13 cellular contexts compared by ENCODE assay signal in genomic region chr17:50722746-50723145, GRCh38. TPM values are rescaled to one million over a fixed set of nuclear protein-coding genes. Genes with fewer than 3 reads are reported as not detected.
DNase-seq lines count a peak whose midpoint lies in the region; ATAC-seq, FAIRE-seq and TF ChIP-seq lines count a peak whose summit lies in the region.
"Had no signal": no experiment of that assay in that cellular context is flagged by ENCODE, and none has a peak within 500 bp of the region (broad histone marks: within the 10 kb centered on the region; RNA-seq: fewer than 3 reads in every experiment).

No MANE protein-coding gene starts in this region.

- FAIRE-seq in astrocyte (lab: Jason Lieb, UNC): no peak
- FAIRE-seq in D721Med (lab: Jason Lieb, UNC): no peak
- FAIRE-seq: colon had no signal

- no peak for TF ChIP-seq RAD21 in IMR-90 (IDR thresholded peaks at IDR 0.05; ENCODE audit: low read length)

- no peak for ATAC-seq in CD8-positive, alpha-beta T cell
- no peak for ATAC-seq in IMR-90 (ENCODE audit: low read depth)
- no peak for ATAC-seq in naive thymus-derived CD4-positive, alpha-beta T cell
- ATAC-seq in HG03565 (IDR thresholded peaks at IDR 0.05; ENCODE audit: unreplicated experiment): no peak

- H3K36me3 ChIP-seq in CD8-positive, alpha-beta T cell (ENCODE audit: insufficient read depth, low read length): no peaks in the 10 kb centered on the region
- H3K36me3 ChIP-seq in IMR-90 (ENCODE audit: control insufficient read depth, insufficient read depth, low read length) (0 out of 2 replicates have a peak, but pooled peaks cover 3% of the 10 kb centered on the region), astrocyte (ENCODE audit: insufficient read depth, low read length) (no peaks in the 10 kb centered on the region)
- peaks cover 0 to 10% (median 4%) of the 10 kb centered on the region in 3 experiments for H3K36me3 ChIP-seq in naive thymus-derived CD4-positive, alpha-beta T cell (ENCODE audit: control insufficient read depth in 2 of 3, insufficient read depth in 3 of 3, low read length in 3 of 3)

- H3K27me3 ChIP-seq in CD8-positive, alpha-beta T cell (ENCODE audit: insufficient read depth, low read length): no peaks in the 10 kb centered on the region
- H3K27me3 ChIP-seq in IMR-90 (ENCODE audit: control insufficient read depth, insufficient read depth, low read length) (no peaks in the 10 kb centered on the region), astrocyte (ENCODE audit: insufficient read depth, low read length) (no peaks in the 10 kb centered on the region)
- no peaks in the 10 kb centered on the region for H3K27me3 ChIP-seq in naive thymus-derived CD4-positive, alpha-beta T cell (ENCODE audit: control insufficient read depth in 2 of 2, insufficient read depth in 2 of 2, low read length in 2 of 2)

- H2AFZ ChIP-seq in IMR-90 (replicated peaks; ENCODE audit: low read length, poor library complexity) (no peak overlapping the region), astrocyte (ENCODE audit: low read depth, low read length) (no peak overlapping the region)

- H3K4me3 Mint-ChIP-seq in CD8-positive, alpha-beta T cell: peak overlapping the region; percentile 65
- H3K4me3 Mint-ChIP-seq in astrocyte (ENCODE audit: unreplicated experiment): peak overlapping the region; percentile 52
- H3K4me3 Mint-ChIP-seq in naive thymus-derived CD4-positive, alpha-beta T cell: peak overlapping the region in 9 of 10 donors; percentile 58 to 99 (median 78)

- no peak overlapping the region for H3K4me3 ChIP-seq in CD8-positive, alpha-beta T cell (ENCODE audit: low read depth, low read length)
- H3K4me3 ChIP-seq in IMR-90 (ENCODE audit: insufficient read depth, low read depth, low read length) (no peak overlapping the region), astrocyte (ENCODE audit: insufficient read depth, low read depth, low read length) (no peak overlapping the region)
- no peak overlapping the region for H3K4me3 ChIP-seq in naive thymus-derived CD4-positive, alpha-beta T cell (ENCODE audit: low read length)

- no peak overlapping the region for H2BK120ac ChIP-seq in IMR-90 (ENCODE audit: low read depth, low read length)

- no peak overlapping the region for H2BK15ac ChIP-seq in IMR-90 (ENCODE audit: low read depth, low read length)

- no peaks in the 10 kb centered on the region for H3K9me3 Mint-ChIP-seq in CD8-positive, alpha-beta T cell
- no peaks in the 10 kb centered on the region for H3K9me3 Mint-ChIP-seq in astrocyte (ENCODE audit: unreplicated experiment)
- H3K9me3 Mint-ChIP-seq in naive thymus-derived CD4-positive, alpha-beta T cell: no peaks in the 10 kb centered on the region

- CTCF ChIA-PET in CD8-positive, alpha-beta T cell (lab: Charles Lee): no interaction called here
- CTCF ChIA-PET in IMR-90 (lab: Yijun Ruan, JAX): no interaction called here
- CTCF ChIA-PET in naive thymus-derived CD4-positive, alpha-beta T cell (lab: Charles Lee): no interaction called here

- peak overlapping the region; percentile 41; the same call in 1 of the 2 replicates for H3K23ac ChIP-seq in IMR-90 (ENCODE audit: low read depth, low read length)

- no peak overlapping the region for H4K8ac ChIP-seq in IMR-90 (ENCODE audit: low read depth in 2 of 2, low read length in 2 of 2)

- H2BK5ac ChIP-seq in IMR-90 (ENCODE audit: low read depth, low read length, poor library complexity, severe bottlenecking): no peak overlapping the region

- H2AK5ac ChIP-seq in IMR-90 (ENCODE audit: low read depth, low read length): no peak overlapping the region

- dilution Hi-C loops in IMR-90 (cut with HindIII; ENCODE audit: low sequenced_read_pairs, unreplicated experiment): no loop called here

- no peak overlapping the region for H3K18ac ChIP-seq in IMR-90 (ENCODE audit: low read depth, low read length)

- peaks cover 58% of the 10 kb centered on the region for H3K4me1 Mint-ChIP-seq in CD8-positive, alpha-beta T cell (ENCODE audit: low read depth)
- peaks cover 25% of the 10 kb centered on the region for H3K4me1 Mint-ChIP-seq in astrocyte (ENCODE audit: low read depth, unreplicated experiment)
- peaks cover 29 to 63% (median 47%) of the 10 kb centered on the region in 7 donors for H3K4me1 Mint-ChIP-seq in naive thymus-derived CD4-positive, alpha-beta T cell

- H3K79me1 ChIP-seq in IMR-90 (ENCODE audit: low read depth in 1 of 2, low read length in 2 of 2): peaks cover 0 to 30% of the 10 kb centered on the region in 2 experiments; a peak in 2 of 4 replicates

- no peak overlapping the region for H3K27ac Mint-ChIP-seq in CD8-positive, alpha-beta T cell
- H3K27ac Mint-ChIP-seq in astrocyte (ENCODE audit: unreplicated experiment): no peak overlapping the region
- peak overlapping the region in 5 of 9 donors; percentile 7 to 74 (median 36) for H3K27ac Mint-ChIP-seq in naive thymus-derived CD4-positive, alpha-beta T cell

- 100% methylated on average over 1 of the region's 3 CpGs; no CpG with 5 or more reads in 1 of the 2 experiments for WGBS in IMR-90 (ENCODE audit: extremely low coverage in 2 of 2, insufficient read length in 1 of 2), 2 experiments

- H3K56ac ChIP-seq in IMR-90 (ENCODE audit: extremely low read depth, insufficient read depth, low read length): no peak overlapping the region

- no TSS peak for BruUV-seq in IMR-90 (replicated peaks; lab: Mats Ljungman, UMichigan)

- H3K9ac ChIP-seq in IMR-90 (ENCODE audit: low read depth, low read length) (no peak overlapping the region), astrocyte (ENCODE audit: low read length) (no peak overlapping the region)

- no peaks in the 10 kb centered on the region for H3K9me3 ChIP-seq in CD8-positive, alpha-beta T cell (ENCODE audit: low read length)
- H3K9me3 ChIP-seq in IMR-90 (ENCODE audit: control insufficient read depth, insufficient read depth, low read length) (no peaks in the 10 kb centered on the region), astrocyte (ENCODE audit: insufficient read depth, low read depth, low read length) (no peaks in the 10 kb centered on the region)
- H3K9me3 ChIP-seq in naive thymus-derived CD4-positive, alpha-beta T cell (ENCODE audit: control insufficient read depth in 2 of 3, low read length in 3 of 3): no peaks in the 10 kb centered on the region

- H3K4me2 ChIP-seq in IMR-90 (ENCODE audit: low read depth, low read length) (peak overlapping the region; percentile 33; the same call in 1 of the 2 replicates), astrocyte (ENCODE audit: low read length) (peak overlapping the region; percentile 32)

- TF ChIP-seq CTCF in CD8-positive, alpha-beta T cell (IDR thresholded peaks at IDR 0.05): no peak
- TF ChIP-seq CTCF in IMR-90 (conservative IDR thresholded peaks at IDR 0.05; ENCODE audit: low read depth, low read length) (no peak), astrocyte (IDR thresholded peaks at IDR 0.05; ENCODE audit: insufficient read depth, low read depth, low read length) (no peak), D721Med (IDR thresholded peaks at IDR 0.05; ENCODE audit: insufficient read depth, missing control alignments) (no peak)

- H3K36me3 Mint-ChIP-seq in CD8-positive, alpha-beta T cell: peaks cover 34% of the 10 kb centered on the region
- no peaks in the 10 kb centered on the region for H3K36me3 Mint-ChIP-seq in astrocyte (ENCODE audit: low read depth, unreplicated experiment)
- H3K36me3 Mint-ChIP-seq in naive thymus-derived CD4-positive, alpha-beta T cell: peaks cover 0 to 13% (median 8%) of the 10 kb centered on the region in 5 donors

- in situ Hi-C loops in IMR-90 (cut with MboI; ENCODE audit: low sequenced_read_pairs): no loop called here

- no peak for TF ChIP-seq POLR2A in IMR-90 (IDR thresholded peaks at IDR 0.05; ENCODE audit: low read depth, low read length)

- peaks cover 84% of the 10 kb centered on the region for H3K79me2 ChIP-seq in astrocyte (ENCODE audit: insufficient read depth, low read length)

- no peak overlapping the region for H2BK20ac ChIP-seq in IMR-90 (ENCODE audit: low read depth, low read length)

- H3K27ac ChIP-seq in CD8-positive, alpha-beta T cell (ENCODE audit: low read depth, low read length): no peak overlapping the region
- H3K27ac ChIP-seq in IMR-90 (ENCODE audit: insufficient read depth, low read length): no peak overlapping the region
- no peak overlapping the region for H3K27ac ChIP-seq in astrocyte (ENCODE audit: low read depth, low read length)
- H3K27ac ChIP-seq in naive thymus-derived CD4-positive, alpha-beta T cell (ENCODE audit: low read depth, low read length): no peak overlapping the region

- H4K91ac ChIP-seq in IMR-90 (ENCODE audit: insufficient read depth, low read depth, low read length): no peak overlapping the region

- H4K20me1 ChIP-seq in IMR-90 (ENCODE audit: insufficient read depth, low read length): peaks cover 79% of the 10 kb centered on the region
- H4K20me1 ChIP-seq in astrocyte (ENCODE audit: insufficient read depth, low read length): peaks cover 80% of the 10 kb centered on the region

- no peak for DNase-seq in CD8-positive, alpha-beta T cell
- no peak for DNase-seq in IMR-90
- no peak for DNase-seq in astrocyte (ENCODE audit: low read depth)
- DNase-seq in naive thymus-derived CD4-positive, alpha-beta T cell: no peak
- no peak for DNase-seq in NCI-H1417 treated with DMSO at 0.1 percent for 48 hours (lab: John Stamatoyannopoulos, UW)
- no peak for DNase-seq in AG08395 (ENCODE audit: low spot score)
- no peak for DNase-seq in D721Med (ENCODE audit: insufficient read length, low spot score)
- DNase-seq: NCI-H2029, nucleus accumbens had no signal

- POLR2A ChIA-PET in CD8-positive, alpha-beta T cell (lab: Charles Lee): no interaction called here
- POLR2A ChIA-PET in IMR-90 (lab: Charles Lee; ENCODE audit: unreplicated experiment): no interaction called here
- POLR2A ChIA-PET in naive thymus-derived CD4-positive, alpha-beta T cell (lab: Charles Lee): interaction anchor here (1.4 kb wide), 1 partner anchor 14 kb away, joined by 4 read pairs; no protein-coding TSS in a partner anchor

- H3K4ac ChIP-seq in IMR-90 (ENCODE audit: low read depth, low read length): no peak overlapping the region

- H3K27me3 Mint-ChIP-seq in CD8-positive, alpha-beta T cell (ENCODE audit: low read depth): no peaks in the 10 kb centered on the region
- H3K27me3 Mint-ChIP-seq in astrocyte (ENCODE audit: low read depth, unreplicated experiment): no peaks in the 10 kb centered on the region
- H3K27me3 Mint-ChIP-seq in naive thymus-derived CD4-positive, alpha-beta T cell: no peaks in the 10 kb centered on the region

- H2AK9ac ChIP-seq in IMR-90 (replicated peaks; ENCODE audit: low read depth, low read length, poor library complexity): no peak overlapping the region

- intact Hi-C loops in CD8-positive, alpha-beta T cell (cut with DNase I, micrococcal nuclease): no loop called here
- intact Hi-C loops in IMR-90 (cut with micrococcal nuclease): no loop called here
- intact Hi-C loops in naive thymus-derived CD4-positive, alpha-beta T cell (cut with micrococcal nuclease): no loop called here

- peaks cover 62% of the 10 kb centered on the region for H3K4me1 ChIP-seq in CD8-positive, alpha-beta T cell (ENCODE audit: insufficient read depth, low read length)
- H3K4me1 ChIP-seq in IMR-90 (ENCODE audit: control insufficient read depth, insufficient read depth, low read length): peaks cover 2% of the 10 kb centered on the region; the same call in 1 of the 2 replicates
- peaks cover 6% of the 10 kb centered on the region for H3K4me1 ChIP-seq in astrocyte (ENCODE audit: insufficient read depth, low read length)
- H3K4me1 ChIP-seq in naive thymus-derived CD4-positive, alpha-beta T cell (ENCODE audit: control insufficient read depth in 2 of 2, insufficient read depth in 2 of 2, low read length in 2 of 2): peaks cover 44 to 46% of the 10 kb centered on the region in 2 donors

- peaks cover 8% of the 10 kb centered on the region for H3K9me1 ChIP-seq in IMR-90 (ENCODE audit: insufficient read depth, low read length)

- H4K5ac ChIP-seq in IMR-90 (ENCODE audit: low read depth, low read length): no peak overlapping the region

- H3K14ac ChIP-seq in IMR-90 (replicated peaks; ENCODE audit: low read depth, low read length): no peak overlapping the region

RNA-seq across cellular contexts. Expression of gene LUC7L3, which starts 3.3 kb away (rescaled TPM):
- 10 to 100 TPM; 90.0 to 96.1 TPM for total RNA-seq in CD8-positive, alpha-beta T cell
- total RNA-seq in IMR-90 (2012; rRNA removed) (17.7 and 20.0 TPM in 2 replicates), astrocyte (85.1 and 93.0 TPM in 2 replicates)
- 44.7 and 47.5 TPM in 2 replicates for polyA plus RNA-seq in IMR-90 (2012; rRNA removed)
- 27.5 and 27.7 TPM in 2 replicates for polyA plus RNA-seq in IMR-90 (2012; cell fraction: cytosol; rRNA removed)
- polyA plus RNA-seq in IMR-90 (2012; cell fraction: nucleus; rRNA removed; ENCODE audit: low replicate concordance): 183 and 387 TPM in 2 replicates
- total RNA-seq in naive thymus-derived CD4-positive, alpha-beta T cell: 100 to 1,000 TPM; 131 to 331 (median 149) TPM
- 10 to 100 TPM; 41.8 to 65.3 TPM for polyA plus RNA-seq in naive thymus-derived CD4-positive, alpha-beta T cell

RNA-seq across cellular contexts. Expression of gene ANKRD40, which starts 15.0 kb away (rescaled TPM):
- total RNA-seq in CD8-positive, alpha-beta T cell: 10 to 100 TPM; 23.1 to 24.7 TPM
- total RNA-seq in IMR-90 (2012; rRNA removed) (35.8 and 38.9 TPM in 2 replicates), astrocyte (37.0 and 38.3 TPM in 2 replicates)
- polyA plus RNA-seq in IMR-90 (2012; rRNA removed): 23.4 and 23.5 TPM in 2 replicates
- polyA plus RNA-seq in IMR-90 (2012; cell fraction: cytosol; rRNA removed): 6.0 and 8.0 TPM in 2 replicates
- polyA plus RNA-seq in IMR-90 (2012; cell fraction: nucleus; rRNA removed; ENCODE audit: low replicate concordance): 6.2 and 29.6 TPM in 2 replicates
- 10 to 100 TPM; 27.4 to 37.2 (median 33.4) TPM for total RNA-seq in naive thymus-derived CD4-positive, alpha-beta T cell
- polyA plus RNA-seq in naive thymus-derived CD4-positive, alpha-beta T cell: 1 to 10 TPM; 3.6 to 5.7 TPM

RNA-seq across cellular contexts. Expression of gene ANKRD40CL, which starts 44.6 kb away (rescaled TPM):
- not detected for total RNA-seq in CD8-positive, alpha-beta T cell
- total RNA-seq in IMR-90 (2012; rRNA removed) (not detected in 2 replicates), astrocyte (not detected in 2 replicates)
- polyA plus RNA-seq in IMR-90 (2012; rRNA removed): not detected in 2 replicates
- polyA plus RNA-seq in IMR-90 (2012; cell fraction: cytosol; rRNA removed): not detected in 2 replicates
- polyA plus RNA-seq in IMR-90 (2012; cell fraction: nucleus; rRNA removed; ENCODE audit: low replicate concordance): not detected in 2 replicates
- not detected for total RNA-seq in naive thymus-derived CD4-positive, alpha-beta T cell
- polyA plus RNA-seq in naive thymus-derived CD4-positive, alpha-beta T cell: not detected
- total RNA-seq: activated CD8-positive, alpha-beta memory T cell treated with anti-CD3 and anti-CD28 coated beads for 36 hours; urinary bladder had no signal
- polyA plus RNA-seq: urinary bladder had no signal

Comparison
In these comparisons a context has a peak if more than half of its experiments do, and no peak if none do; other contexts are left out.
1. H3K27ac Mint-ChIP-seq: peak in naive thymus-derived CD4-positive, alpha-beta T cell (5 of 9); none in CD8-positive, alpha-beta T cell (single experiment) and astrocyte (single experiment).
2. Peak in every context shown above with its lines, with median percentiles within 50 percentile points of each other: H3K4me3 Mint-ChIP-seq.